Comparison of ENCODE assay signal across 27 cellular contexts in genomic region chr5:18244309-18244708, GRCh38.
"Had no signal": no experiment of that assay in that cellular context is flagged by ENCODE, and none has a peak within 500 bp of the region (broad histone marks: within the 10 kb centered on the region; RNA-seq: fewer than 3 reads in every experiment).

No MANE protein-coding gene starts in this region.

- DNase-seq: activated B cell treated with CpG ODN at 0.5 μM for 24 hours; activated CD4-positive, alpha-beta T cell treated with anti-CD3 and anti-CD28 coated beads for 1 hour; activated CD4-positive, alpha-beta T cell treated with anti-CD3 and anti-CD28 coated beads, Interleukin-2, amount 10 ng/mL, durations not matched to agents 24 days and 14 days; activated CD4-positive, alpha-beta T cell treated with anti-CD3 and anti-CD28 coated beads, Interleukin-2, amount 50 U/mL, for 48 hours; activated CD8-positive, alpha-beta memory T cell treated with anti-CD3 and anti-CD28 coated beads, Interleukin-2, amount 10 ng/mL, durations not matched to agents 7 days and 5 days; activated effector memory CD4-positive, alpha-beta T cell treated with anti-CD3 and anti-CD28 coated beads, Interleukin-2, amount 50 U/mL, for 16 hours; activated naive CD4-positive, alpha-beta T cell treated with Interleukin-2 at 50 U/mL for 16 hours; activated naive CD8-positive, alpha-beta T cell treated with anti-CD3 and anti-CD28 coated beads, Interleukin-2, amount 50 U/mL, for 24 hours; activated T-cell treated with anti-CD3 and anti-CD28 coated beads, Interleukin-2, amount 50 U/mL, for 24 hours; amygdala; cerebellar nuclear complex; Karpas-422; NCI-H1092 treated with DMSO at 0.1 percent for 48 hours; NCI-H1417 treated with DMSO at 0.1 percent for 48 hours; NCI-H1694; NCI-H2029; NCI-H2107; NCI-H2171 treated with DMSO at 0.1 percent for 48 hours; NCI-H226; NCI-H526; NCI-H82; Peyer's patch; Right ventricle myocardium superior; T-helper 17 cell; T-helper 9 cell had no signal

- H3K36me3 ChIP-seq: Peyer's patch had no signal

- H3K27me3 ChIP-seq: Peyer's patch had no signal

- H3K4me3 ChIP-seq: Peyer's patch had no signal

- H3K4me1 ChIP-seq: Peyer's patch had no signal

- H3K9me3 ChIP-seq: Peyer's patch had no signal

- ATAC-seq: activated CD8-positive, alpha-beta memory T cell treated with anti-CD3 and anti-CD28 coated beads, Interleukin-2, amount 10 ng/mL, durations not matched to agents 7 days and 5 days; activated naive CD4-positive, alpha-beta T cell treated with anti-CD3 and anti-CD28 coated beads, Interleukin-2, amount 50 U/mL, for 72 hours; activated naive CD8-positive, alpha-beta T cell treated with anti-CD3 and anti-CD28 coated beads, Interleukin-2, amount 50 U/mL, for 24 hours; T-helper 17 cell had no signal

- H3K27ac ChIP-seq: Peyer's patch, RWPE1 had no signal
